ENCODE assay signal across 1 cellular context in the genomic region with DNA sequence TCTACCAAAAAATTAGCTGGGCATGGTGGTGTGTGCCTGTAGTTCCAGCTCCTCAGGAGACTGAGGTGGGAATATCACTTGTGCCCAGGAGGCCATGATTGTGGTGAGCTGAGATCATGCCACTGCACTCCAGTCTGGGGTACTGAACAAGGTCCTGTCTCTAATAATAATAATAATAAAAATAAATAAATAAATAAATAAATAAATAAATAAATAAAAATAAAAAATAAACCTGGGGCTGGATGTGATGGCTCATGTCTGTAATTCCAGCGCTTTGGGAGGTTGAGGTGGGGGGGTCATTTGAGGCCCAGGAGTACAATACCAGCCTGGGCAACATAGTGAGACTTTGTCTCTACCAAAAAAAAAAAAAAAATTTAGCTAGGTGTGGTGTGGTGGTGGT.
TF ChIP-seq lines count a peak whose summit lies in the region.

No MANE protein-coding gene starts in this region.

TF ChIP-seq in HEK293, 187 proteins besides CTCF, POLR2A, EP300 and RAD21 (continued from another document):
- TF ChIP-seq, protein P1, sequence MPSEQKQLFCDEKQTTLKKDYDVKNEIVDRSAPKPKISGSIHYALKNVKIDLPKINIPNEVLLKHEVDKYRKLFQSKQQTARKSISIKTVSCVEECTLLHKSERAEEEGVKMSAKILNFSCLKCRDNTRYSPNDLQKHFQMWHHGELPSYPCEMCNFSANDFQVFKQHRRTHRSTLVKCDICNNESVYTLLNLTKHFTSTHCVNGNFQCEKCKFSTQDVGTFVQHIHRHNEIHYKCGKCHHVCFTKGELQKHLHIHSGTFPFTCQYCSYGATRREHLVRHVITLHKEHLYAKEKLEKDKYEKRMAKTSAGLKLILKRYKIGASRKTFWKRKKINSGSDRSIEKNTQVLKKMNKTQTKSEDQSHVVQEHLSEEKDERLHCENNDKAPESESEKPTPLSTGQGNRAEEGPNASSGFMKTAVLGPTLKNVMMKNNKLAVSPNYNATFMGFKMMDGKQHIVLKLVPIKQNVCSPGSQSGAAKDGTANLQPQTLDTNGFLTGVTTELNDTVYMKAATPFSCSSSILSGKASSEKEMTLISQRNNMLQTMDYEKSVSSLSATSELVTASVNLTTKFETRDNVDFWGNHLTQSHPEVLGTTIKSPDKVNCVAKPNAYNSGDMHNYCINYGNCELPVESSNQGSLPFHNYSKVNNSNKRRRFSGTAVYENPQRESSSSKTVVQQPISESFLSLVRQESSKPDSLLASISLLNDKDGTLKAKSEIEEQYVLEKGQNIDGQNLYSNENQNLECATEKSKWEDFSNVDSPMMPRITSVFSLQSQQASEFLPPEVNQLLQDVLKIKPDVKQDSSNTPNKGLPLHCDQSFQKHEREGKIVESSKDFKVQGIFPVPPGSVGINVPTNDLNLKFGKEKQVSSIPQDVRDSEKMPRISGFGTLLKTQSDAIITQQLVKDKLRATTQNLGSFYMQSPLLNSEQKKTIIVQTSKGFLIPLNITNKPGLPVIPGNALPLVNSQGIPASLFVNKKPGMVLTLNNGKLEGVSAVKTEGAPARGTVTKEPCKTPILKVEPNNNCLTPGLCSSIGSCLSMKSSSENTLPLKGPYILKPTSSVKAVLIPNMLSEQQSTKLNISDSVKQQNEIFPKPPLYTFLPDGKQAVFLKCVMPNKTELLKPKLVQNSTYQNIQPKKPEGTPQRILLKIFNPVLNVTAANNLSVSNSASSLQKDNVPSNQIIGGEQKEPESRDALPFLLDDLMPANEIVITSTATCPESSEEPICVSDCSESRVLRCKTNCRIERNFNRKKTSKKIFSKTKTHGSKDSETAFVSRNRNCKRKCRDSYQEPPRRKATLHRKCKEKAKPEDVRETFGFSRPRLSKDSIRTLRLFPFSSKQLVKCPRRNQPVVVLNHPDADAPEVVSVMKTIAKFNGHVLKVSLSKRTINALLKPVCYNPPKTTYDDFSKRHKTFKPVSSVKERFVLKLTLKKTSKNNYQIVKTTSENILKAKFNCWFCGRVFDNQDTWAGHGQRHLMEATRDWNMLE (tag by site-specific recombination; conservative IDR thresholded peaks at IDR 0.05; ENCODE audit: low read depth): peak; percentile 75; the same call in 1 of the 2 replicates
- TF ChIP-seq ZNF664 (tag by site-specific recombination; IDR thresholded peaks at IDR 0.05): 0 out of 2 replicates have a peak, but pooled peaks have one; percentile 42
- TF ChIP-seq, protein P2, sequence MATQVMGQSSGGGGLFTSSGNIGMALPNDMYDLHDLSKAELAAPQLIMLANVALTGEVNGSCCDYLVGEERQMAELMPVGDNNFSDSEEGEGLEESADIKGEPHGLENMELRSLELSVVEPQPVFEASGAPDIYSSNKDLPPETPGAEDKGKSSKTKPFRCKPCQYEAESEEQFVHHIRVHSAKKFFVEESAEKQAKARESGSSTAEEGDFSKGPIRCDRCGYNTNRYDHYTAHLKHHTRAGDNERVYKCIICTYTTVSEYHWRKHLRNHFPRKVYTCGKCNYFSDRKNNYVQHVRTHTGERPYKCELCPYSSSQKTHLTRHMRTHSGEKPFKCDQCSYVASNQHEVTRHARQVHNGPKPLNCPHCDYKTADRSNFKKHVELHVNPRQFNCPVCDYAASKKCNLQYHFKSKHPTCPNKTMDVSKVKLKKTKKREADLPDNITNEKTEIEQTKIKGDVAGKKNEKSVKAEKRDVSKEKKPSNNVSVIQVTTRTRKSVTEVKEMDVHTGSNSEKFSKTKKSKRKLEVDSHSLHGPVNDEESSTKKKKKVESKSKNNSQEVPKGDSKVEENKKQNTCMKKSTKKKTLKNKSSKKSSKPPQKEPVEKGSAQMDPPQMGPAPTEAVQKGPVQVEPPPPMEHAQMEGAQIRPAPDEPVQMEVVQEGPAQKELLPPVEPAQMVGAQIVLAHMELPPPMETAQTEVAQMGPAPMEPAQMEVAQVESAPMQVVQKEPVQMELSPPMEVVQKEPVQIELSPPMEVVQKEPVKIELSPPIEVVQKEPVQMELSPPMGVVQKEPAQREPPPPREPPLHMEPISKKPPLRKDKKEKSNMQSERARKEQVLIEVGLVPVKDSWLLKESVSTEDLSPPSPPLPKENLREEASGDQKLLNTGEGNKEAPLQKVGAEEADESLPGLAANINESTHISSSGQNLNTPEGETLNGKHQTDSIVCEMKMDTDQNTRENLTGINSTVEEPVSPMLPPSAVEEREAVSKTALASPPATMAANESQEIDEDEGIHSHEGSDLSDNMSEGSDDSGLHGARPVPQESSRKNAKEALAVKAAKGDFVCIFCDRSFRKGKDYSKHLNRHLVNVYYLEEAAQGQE (tag by site-specific recombination; IDR thresholded peaks at IDR 0.05): peak; percentile 43; the same call in 1 of the 2 replicates
- peak; percentile 53 for TF ChIP-seq ZNF426 (tag by site-specific recombination; IDR thresholded peaks at IDR 0.05)
- 0 out of 2 replicates have a peak, but pooled peaks have one; percentile 4 for TF ChIP-seq ZNF654 (tag by site-specific recombination; IDR thresholded peaks at IDR 0.05; ENCODE audit: low read depth)
- 0 out of 2 replicates have a peak, but pooled peaks have one; percentile 6 for TF ChIP-seq ZNF433 (tag by site-specific recombination; IDR thresholded peaks at IDR 0.05; ENCODE audit: low read depth)
- TF ChIP-seq ZNF266 (tag by site-specific recombination; IDR thresholded peaks at IDR 0.05; ENCODE audit: low read depth): peak; percentile 53; the same call in 1 of the 2 replicates
- TF ChIP-seq HOXD13 (CRISPR knock-in tag; IDR thresholded peaks at IDR 0.05; ENCODE audit: borderline replicate concordance): no peak
- TF ChIP-seq, protein P3, sequence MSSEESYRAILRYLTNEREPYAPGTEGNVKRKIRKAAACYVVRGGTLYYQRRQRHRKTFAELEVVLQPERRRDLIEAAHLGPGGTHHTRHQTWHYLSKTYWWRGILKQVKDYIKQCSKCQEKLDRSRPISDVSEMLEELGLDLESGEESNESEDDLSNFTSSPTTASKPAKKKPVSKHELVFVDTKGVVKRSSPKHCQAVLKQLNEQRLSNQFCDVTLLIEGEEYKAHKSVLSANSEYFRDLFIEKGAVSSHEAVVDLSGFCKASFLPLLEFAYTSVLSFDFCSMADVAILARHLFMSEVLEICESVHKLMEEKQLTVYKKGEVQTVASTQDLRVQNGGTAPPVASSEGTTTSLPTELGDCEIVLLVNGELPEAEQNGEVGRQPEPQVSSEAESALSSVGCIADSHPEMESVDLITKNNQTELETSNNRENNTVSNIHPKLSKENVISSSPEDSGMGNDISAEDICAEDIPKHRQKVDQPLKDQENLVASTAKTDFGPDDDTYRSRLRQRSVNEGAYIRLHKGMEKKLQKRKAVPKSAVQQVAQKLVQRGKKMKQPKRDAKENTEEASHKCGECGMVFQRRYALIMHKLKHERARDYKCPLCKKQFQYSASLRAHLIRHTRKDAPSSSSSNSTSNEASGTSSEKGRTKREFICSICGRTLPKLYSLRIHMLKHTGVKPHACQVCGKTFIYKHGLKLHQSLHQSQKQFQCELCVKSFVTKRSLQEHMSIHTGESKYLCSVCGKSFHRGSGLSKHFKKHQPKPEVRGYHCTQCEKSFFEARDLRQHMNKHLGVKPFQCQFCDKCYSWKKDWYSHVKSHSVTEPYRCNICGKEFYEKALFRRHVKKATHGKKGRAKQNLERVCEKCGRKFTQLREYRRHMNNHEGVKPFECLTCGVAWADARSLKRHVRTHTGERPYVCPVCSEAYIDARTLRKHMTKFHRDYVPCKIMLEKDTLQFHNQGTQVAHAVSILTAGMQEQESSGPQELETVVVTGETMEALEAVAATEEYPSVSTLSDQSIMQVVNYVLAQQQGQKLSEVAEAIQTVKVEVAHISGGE (tag by site-specific recombination; conservative IDR thresholded peaks at IDR 0.05; ENCODE audit: low read depth): peak; percentile 63; the same call in 1 of the 2 replicates
- TF ChIP-seq ZNF623 (tag by site-specific recombination; IDR thresholded peaks at IDR 0.05): peak; percentile 59
- no peak for TF ChIP-seq ZNF404 (tag by site-specific recombination; IDR thresholded peaks at IDR 0.05)
- TF ChIP-seq ZBTB8A (tag by site-specific recombination; IDR thresholded peaks at IDR 0.05): peak; percentile 42
- TF ChIP-seq ZNF394 (tag by site-specific recombination; IDR thresholded peaks at IDR 0.05; ENCODE audit: borderline replicate concordance): peak; percentile 82
- TF ChIP-seq SCRT2 (tag by site-specific recombination; IDR thresholded peaks at IDR 0.05): no peak; the same call in 1 of the 2 replicates
- no peak for TF ChIP-seq KLF10 (tag by site-specific recombination; IDR thresholded peaks at IDR 0.05)
TF ChIP-seq in HEK293: peak in this region for 12.
